In genomic region chr13:114281351-114282142, GRCh38 we compare ENCODE assay signal across 8 cellular contexts. TPM values are rescaled to one million over a fixed set of nuclear protein-coding genes. Genes with fewer than 3 reads are reported as not detected.
DNase-seq lines count a peak whose midpoint lies in the region; ATAC-seq and TF ChIP-seq lines count a peak whose summit lies in the region.

A gene with protein sequence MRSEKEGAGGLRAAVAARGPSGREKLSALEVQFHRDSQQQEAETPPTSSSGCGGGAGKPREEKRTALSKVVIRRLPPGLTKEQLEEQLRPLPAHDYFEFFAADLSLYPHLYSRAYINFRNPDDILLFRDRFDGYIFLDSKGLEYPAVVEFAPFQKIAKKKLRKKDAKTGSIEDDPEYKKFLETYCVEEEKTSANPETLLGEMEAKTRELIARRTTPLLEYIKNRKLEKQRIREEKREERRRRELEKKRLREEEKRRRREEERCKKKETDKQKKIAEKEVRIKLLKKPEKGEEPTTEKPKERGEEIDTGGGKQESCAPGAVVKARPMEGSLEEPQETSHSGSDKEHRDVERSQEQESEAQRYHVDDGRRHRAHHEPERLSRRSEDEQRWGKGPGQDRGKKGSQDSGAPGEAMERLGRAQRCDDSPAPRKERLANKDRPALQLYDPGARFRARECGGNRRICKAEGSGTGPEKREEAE (plus strand): TSS chr13:114281601. CDS start chr13:114281640, 39 bp downstream.

- peaks cover 9% of the 10 kb centered on the region for H3K36me3 ChIP-seq in A673 (ENCODE audit: insufficient read depth, low read length, poor library complexity, severe bottlenecking)
- peaks cover 55% of the 10 kb centered on the region for H3K36me3 ChIP-seq in WERI-Rb-1
- no peaks in the 10 kb centered on the region for H3K36me3 ChIP-seq in breast epithelium
- H3K36me3 ChIP-seq in smooth muscle cell (ENCODE audit: low read depth) = no peaks in the 10 kb centered on the region

- H3K9ac ChIP-seq in smooth muscle cell (ENCODE audit: low read depth) = peak within 1 kb of the TSS; percentile 99

- POLR2A ChIA-PET in A673 (lab: Charles Lee; ENCODE audit: low non-redundant PET) = no interaction called here

- CTCF ChIA-PET in A673 (lab: Charles Lee) = interaction anchor here (0.8 kb wide), 1 partner anchor 13 kb away, joined by 3 read pairs; no protein-coding TSS in a partner anchor

- peak; percentile 68 for TF ChIP-seq POLR2A in breast epithelium (IDR thresholded peaks at IDR 0.05)

- H3F3A ChIP-seq in smooth muscle cell (ENCODE audit: low read depth) = peaks cover 26% of the 10 kb centered on the region

- H3K27me3 ChIP-seq in A673 (replicated peaks; ENCODE audit: insufficient read depth, low read depth, low read length, poor library complexity) (no peaks in the 10 kb centered on the region), WERI-Rb-1 (ENCODE audit: insufficient read depth, low read depth, severe bottlenecking) (no peaks in the 10 kb centered on the region), breast epithelium (no peaks in the 10 kb centered on the region), smooth muscle cell (ENCODE audit: low read depth) (no peaks in the 10 kb centered on the region)

- no TSS peak for BruUV-seq in A673 (replicated peaks; lab: Mats Ljungman, UMichigan)

- peaks cover 4% of the 10 kb centered on the region for H4K20me1 ChIP-seq in smooth muscle cell (ENCODE audit: low read depth)

- intact Hi-C loops in A673 (cut with micrococcal nuclease; ENCODE audit: unreplicated experiment) (no loop called here), breast epithelium (cut with DNase I; ENCODE audit: low total_unique reads) (no loop called here)

- TF ChIP-seq CTCF in A673 (conservative IDR thresholded peaks at IDR 0.05; ENCODE audit: low read depth, low read length) (no peak), WERI-Rb-1 (IDR thresholded peaks at IDR 0.05; ENCODE audit: low read depth, low read length) (no peak), breast epithelium (IDR thresholded peaks at IDR 0.05) (no peak), smooth muscle cell (IDR thresholded peaks at IDR 0.05; ENCODE audit: borderline replicate concordance, insufficient read depth, poor library complexity, severe bottlenecking) (no peak)

- peak within 1 kb of the TSS; percentile 100 for H3K27ac ChIP-seq in A673 (ENCODE audit: low read depth, low read length, poor library complexity, severe bottlenecking)
- H3K27ac ChIP-seq in WERI-Rb-1 = peak within 1 kb of the TSS; percentile 100
- H3K27ac ChIP-seq in breast epithelium = peak within 1 kb of the TSS; percentile 96 to 98
- H3K27ac ChIP-seq in smooth muscle cell (ENCODE audit: low read depth) = peak within 1 kb of the TSS; percentile 99

- peak within 1 kb of the TSS; percentile 89 for H3K4me2 ChIP-seq in smooth muscle cell

- H2AFZ ChIP-seq in smooth muscle cell (ENCODE audit: low read depth) = peak within 1 kb of the TSS; percentile 95

- peaks cover 42% of the 10 kb centered on the region for H3K79me2 ChIP-seq in smooth muscle cell (ENCODE audit: low read depth)

- DNase-seq in A673 (ENCODE audit: low spot score) = peak; percentile 95
- DNase-seq in NCI-H2171 treated with DMSO at 0.1 percent for 48 hours (lab: John Stamatoyannopoulos, UW) = peak; percentile 90
- DNase-seq in WERI-Rb-1 = peak; percentile 98
- DNase-seq in breast epithelium (ENCODE audit: low spot score in 2 of 2) = peak; percentile 85 to 91
- peak; percentile 88 for DNase-seq in iPS-NIHi11 (ENCODE audit: low spot score)
- peak; percentile 92 for DNase-seq in smooth muscle cell (lab: John Stamatoyannopoulos, UW; ENCODE audit: unreplicated experiment)

- peak; percentile 62 for ATAC-seq in GM18861 (IDR thresholded peaks at IDR 0.05; ENCODE audit: unreplicated experiment)
- ATAC-seq in HG03095 (IDR thresholded peaks at IDR 0.05; ENCODE audit: unreplicated experiment) = peak; percentile 61

- WGBS in smooth muscle cell (ENCODE audit: low lambda C conversion rate) = 2% methylated on average over 45 of the region's 99 CpGs

- H3K4me1 ChIP-seq in A673 (ENCODE audit: insufficient read depth, low read length, poor library complexity, severe bottlenecking) (peaks cover 17% of the 10 kb centered on the region), breast epithelium (peaks cover 3 to 8% of the 10 kb centered on the region in 2 donors), smooth muscle cell (ENCODE audit: low read depth) (peaks cover 24% of the 10 kb centered on the region)

- H3K9me3 ChIP-seq in A673 (ENCODE audit: low read depth, low read length, poor library complexity, severe bottlenecking) (no peaks in the 10 kb centered on the region), WERI-Rb-1 (ENCODE audit: severe bottlenecking) (no peaks in the 10 kb centered on the region), breast epithelium (no peaks in the 10 kb centered on the region), smooth muscle cell (replicated peaks; ENCODE audit: low read depth) (no peaks in the 10 kb centered on the region)

- peak within 1 kb of the TSS; percentile 64 for H3K4me3 ChIP-seq in A673 (ENCODE audit: low read depth, low read length, poor library complexity, severe bottlenecking)
- peak within 1 kb of the TSS; percentile 81 for H3K4me3 ChIP-seq in WERI-Rb-1 (ENCODE audit: low read depth, low read length)
- peak within 1 kb of the TSS; percentile 72 to 77 (median 76) for H3K4me3 ChIP-seq in breast epithelium
- peak within 1 kb of the TSS; percentile 70 for H3K4me3 ChIP-seq in smooth muscle cell

RNA-seq across cellular contexts. Expression of the gene that starts here (rescaled TPM):
- 32.0 and 34.5 TPM in 2 replicates for total RNA-seq in A673 (2021)
- 10 to 100 TPM; 48.5 to 52.8 (median 49.6) TPM for total RNA-seq in breast epithelium
- 22.4 and 26.1 TPM in 2 replicates for total RNA-seq in smooth muscle cell
- 34.1 and 46.6 TPM in 2 replicates for polyA plus RNA-seq in smooth muscle cell

Comparison
In these comparisons a context has a peak if more than half of its experiments do, and no peak if none do; other contexts are left out.
1. Peak in every context shown above with its lines: DNase-seq, ATAC-seq, H3K4me3 ChIP-seq and H3K27ac ChIP-seq.